Comparison of ENCODE assay signal across 2 cellular contexts in genomic region chr10:60650272-60650800, GRCh38.
TF ChIP-seq lines count a peak whose summit lies in the region.

No MANE protein-coding gene starts in this region.

TF ChIP-seq in SK-N-SH, 30 proteins besides CTCF, POLR2A, EP300 and RAD21 (continued from another document):
- TF ChIP-seq REST (IDR thresholded peaks at IDR 0.05; ENCODE audit: low read depth, low read length) (no peak), MXI1 (IDR thresholded peaks at IDR 0.05; ENCODE audit: low read depth, low read length) (no peak), TEAD4 (IDR thresholded peaks at IDR 0.05; ENCODE audit: borderline replicate concordance, insufficient read depth) (no peak), USF2 (IDR thresholded peaks at IDR 0.05; ENCODE audit: borderline replicate concordance, low read depth, low read length) (no peak), NRF1 (IDR thresholded peaks at IDR 0.05; ENCODE audit: low read depth, low read length) (no peak), FOSL2 (IDR thresholded peaks at IDR 0.05; ENCODE audit: borderline replicate concordance, low read depth) (no peak), TAF1 (IDR thresholded peaks at IDR 0.05; ENCODE audit: borderline replicate concordance, low read depth, low read length) (no peak), CHD2 (IDR thresholded peaks at IDR 0.05; ENCODE audit: low read length, partially characterized antibody) (no peak), FOXM1 (IDR thresholded peaks at IDR 0.05; ENCODE audit: low read depth) (no peak), PBX3 (IDR thresholded peaks at IDR 0.05) (no peak)

TF ChIP-seq in SK-N-SH treated with all-trans-retinoic acid at 6 μM for 48 hours, 23 proteins besides CTCF, POLR2A, EP300 and RAD21 (continued from another document):
- TF ChIP-seq TSHZ2 (CRISPR knock-in tag; IDR thresholded peaks at IDR 0.05) (no peak), TCF4 (CRISPR knock-in tag; IDR thresholded peaks at IDR 0.05; ENCODE audit: borderline replicate concordance) (no peak), BACH2 (CRISPR knock-in tag; IDR thresholded peaks at IDR 0.05; ENCODE audit: borderline replicate concordance) (no peak), CSRNP3 (CRISPR knock-in tag; IDR thresholded peaks at IDR 0.05) (no peak), ZNF565 (CRISPR knock-in tag; conservative IDR thresholded peaks at IDR 0.05; ENCODE audit: low read depth) (no peak), ZC3H10 (CRISPR knock-in tag; IDR thresholded peaks at IDR 0.05) (no peak), ESRRG (CRISPR knock-in tag; IDR thresholded peaks at IDR 0.05) (no peak), ZNF8 (CRISPR knock-in tag; IDR thresholded peaks at IDR 0.05) (no peak), POU6F1 (CRISPR knock-in tag; IDR thresholded peaks at IDR 0.05; ENCODE audit: borderline replicate concordance, low read depth) (no peak)
